Comparison of ENCODE assay signal across 8 cellular contexts in genomic region chr5:73024946-73025544, GRCh38.
A peak's percentile ranks its signal among the peaks of the same experiment; 100 is the strongest.
DNase-seq lines count a peak whose midpoint lies in the region; TF ChIP-seq lines count a peak whose summit lies in the region.
"Not testable (repeated sequence)": the region's sequence is repeated elsewhere in the genome, so short reads cannot be mapped to it uniquely, and the experiment has no call there.

No MANE protein-coding gene starts in this region.

- not testable (repeated sequence) for H4K20me1 ChIP-seq in smooth muscle cell (ENCODE audit: low read depth)

- H3K4me1 Mint-ChIP-seq in endothelial cell (ENCODE audit: unreplicated experiment), result not testable (repeated sequence)

- H2AFZ ChIP-seq in smooth muscle cell (ENCODE audit: low read depth), result not testable (repeated sequence)

- not testable (repeated sequence) for H3K79me2 ChIP-seq in smooth muscle cell (ENCODE audit: low read depth)

- not testable (repeated sequence) for H3K27ac Mint-ChIP-seq in endothelial cell (ENCODE audit: unreplicated experiment)

- POLR2A ChIA-PET in HEK293 (lab: Yijun Ruan, JAX), result not testable (repeated sequence)
- POLR2A ChIA-PET in RWPE1 (lab: Yijun Ruan, JAX; ENCODE audit: low non-redundant PET), result interaction anchor here (0.5 kb wide), 1 partner anchor 31 kb away, joined by 3 read pairs; no protein-coding TSS in a partner anchor

- H3K4me1 ChIP-seq in HEK293 (ENCODE audit: control insufficient read depth, insufficient read depth, low read length); smooth muscle cell (ENCODE audit: low read depth): not testable (repeated sequence)

- not testable (repeated sequence) for H3K4me2 ChIP-seq in smooth muscle cell

- peak overlapping the region; percentile 27 for H3K4me3 Mint-ChIP-seq in endothelial cell (ENCODE audit: unreplicated experiment)

- in situ Hi-C loops in astrocyte of the spinal cord (cut with HindIII; ENCODE audit: low sequenced_read_pairs), result not testable (repeated sequence)

- not testable (repeated sequence) for H3K4me3 ChIP-seq in AG10803 (ENCODE audit: low read length); HEK293 (ENCODE audit: low read depth, low read length); astrocyte of the spinal cord (ENCODE audit: low read depth, low read length); fibroblast of pulmonary artery (replicated peaks; ENCODE audit: low read depth, low read length); smooth muscle cell

- not testable (repeated sequence) for H3K27ac ChIP-seq in HEK293 (ENCODE audit: extremely low read depth, low read depth, low read length); RWPE1
- H3K27ac ChIP-seq in smooth muscle cell (ENCODE audit: low read depth), result peak overlapping the region; percentile 5

- not testable (repeated sequence) for H3K9me3 ChIP-seq in HEK293 (ENCODE audit: control insufficient read depth, insufficient read depth, low read depth, low read length); smooth muscle cell (replicated peaks; ENCODE audit: low read depth)

- not testable (repeated sequence) for H3K27me3 ChIP-seq in smooth muscle cell (ENCODE audit: low read depth)

- not testable (repeated sequence) for TF ChIP-seq CTCF in AG10803 (conservative IDR thresholded peaks at IDR 0.05; ENCODE audit: low read length); HEK293 (tag by site-specific recombination; IDR thresholded peaks at IDR 0.05); RWPE1 (conservative IDR thresholded peaks at IDR 0.05; ENCODE audit: low read depth); astrocyte of the spinal cord (IDR thresholded peaks at IDR 0.05; ENCODE audit: low read depth, low read length); endothelial cell (IDR thresholded peaks at IDR 0.05; ENCODE audit: unreplicated experiment); fibroblast of pulmonary artery (IDR thresholded peaks at IDR 0.05; ENCODE audit: low read length, missing control alignments); smooth muscle cell (IDR thresholded peaks at IDR 0.05; ENCODE audit: borderline replicate concordance, insufficient read depth, poor library complexity, severe bottlenecking)

- H3K27me3 Mint-ChIP-seq in endothelial cell (ENCODE audit: unreplicated experiment), result not testable (repeated sequence)

- peaks cover 15 to 19% of the 10 kb centered on the region in 2 experiments for H3K36me3 ChIP-seq in HEK293 (ENCODE audit: control insufficient read depth in 2 of 2, insufficient read depth in 1 of 2, low read length in 2 of 2)
- H3K36me3 ChIP-seq in smooth muscle cell (ENCODE audit: low read depth), result not testable (repeated sequence)

- DNase-seq in AG10803 (ENCODE audit: low read depth) (peak; percentile 6), RWPE1 (ENCODE audit: low spot score) (peak; percentile 27), astrocyte of the spinal cord (ENCODE audit: low read depth, low spot score) (peak; percentile 20), fibroblast of pulmonary artery (ENCODE audit: low read depth) (peak; percentile 20), lung microvascular endothelial cell (ENCODE audit: low read depth in 2 of 2) (peak; percentile 20 to 28)
- not testable (repeated sequence) for DNase-seq in endothelial cell (ENCODE audit: low spot score); smooth muscle cell (lab: John Stamatoyannopoulos, UW; ENCODE audit: unreplicated experiment)

- 98% methylated on average over 9 of the region's 9 CpGs for WGBS in smooth muscle cell (ENCODE audit: low lambda C conversion rate)

- CTCF ChIA-PET in HEK293 (lab: Yijun Ruan, JAX), result not testable (repeated sequence)
- CTCF ChIA-PET in RWPE1 (lab: Yijun Ruan, JAX), result interaction anchor here (0.6 kb wide), 1 partner anchor 69 kb away, joined by 3 read pairs; the partner anchor contains the start of gene FCHO2

- not testable (repeated sequence) for H3K9ac ChIP-seq in smooth muscle cell (ENCODE audit: low read depth)

- peaks cover 10% of the 10 kb centered on the region for H3K36me3 Mint-ChIP-seq in endothelial cell (ENCODE audit: low read depth, unreplicated experiment)

- not testable (repeated sequence) for H3K9me3 Mint-ChIP-seq in endothelial cell (ENCODE audit: unreplicated experiment)

- not testable (repeated sequence) for H3F3A ChIP-seq in smooth muscle cell (ENCODE audit: low read depth)

TF ChIP-seq in HEK293, 187 proteins besides CTCF, POLR2A, EP300 and RAD21:
- TF ChIP-seq ZNF362 (tag by site-specific recombination; IDR thresholded peaks at IDR 0.05) (peak; percentile 72; the same call in 1 of the 2 replicates), ZFP69B (tag by site-specific recombination; IDR thresholded peaks at IDR 0.05) (peak; percentile 81), SCRT2 (tag by site-specific recombination; IDR thresholded peaks at IDR 0.05) (peak; percentile 30; the same call in 1 of the 2 replicates)
